In genomic region chr15:40136470-40136869, GRCh38 we compare ENCODE assay signal across 1 cellular context.
TF ChIP-seq lines count a peak whose summit lies in the region.

No MANE protein-coding gene starts in this region.

TF ChIP-seq in HepG2, 621 proteins besides CTCF, POLR2A, EP300 and RAD21:
- no peak for TF ChIP-seq KDM1A (CRISPR knock-in tag; IDR thresholded peaks at IDR 0.05)
- TF ChIP-seq NCOR1 (IDR thresholded peaks at IDR 0.05; ENCODE audit: borderline replicate concordance, low read length) = no peak
- no peak for TF ChIP-seq HDAC1 (CRISPR knock-in tag; IDR thresholded peaks at IDR 0.05)
- TF ChIP-seq ASH2L (IDR thresholded peaks at IDR 0.05; ENCODE audit: insufficient read length, low read depth, low read length) = no peak
- TF ChIP-seq ZSCAN21 (CRISPR knock-in tag; IDR thresholded peaks at IDR 0.05; ENCODE audit: borderline replicate concordance) = no peak
- no peak for TF ChIP-seq ZNF607 (CRISPR knock-in tag; IDR thresholded peaks at IDR 0.05; ENCODE audit: borderline replicate concordance)
- no peak for TF ChIP-seq ZNF101 (CRISPR knock-in tag; IDR thresholded peaks at IDR 0.05; ENCODE audit: borderline replicate concordance, low read depth)
- TF ChIP-seq RCOR2 (CRISPR knock-in tag; IDR thresholded peaks at IDR 0.05) = no peak
